Comparison of ENCODE assay signal across 2 cellular contexts in the genomic region with DNA sequence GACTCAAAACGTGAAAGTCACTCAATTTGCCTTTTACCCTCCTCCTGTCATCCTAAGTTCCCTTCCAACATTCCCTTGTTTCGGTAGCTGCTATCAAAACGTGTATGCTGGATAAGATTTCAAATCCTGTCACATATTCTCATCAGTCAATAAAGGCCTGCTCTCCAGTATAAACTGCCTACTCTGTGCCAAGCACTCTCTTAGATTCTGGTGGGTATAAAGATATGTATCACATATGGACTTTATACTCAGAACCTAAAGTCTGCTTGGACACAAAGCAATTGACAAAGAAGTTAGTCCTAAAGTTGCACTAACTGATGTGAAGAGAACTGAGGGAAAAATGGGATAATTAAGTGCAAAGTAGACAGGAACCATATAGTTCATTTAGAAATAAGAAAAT.
TF ChIP-seq lines count a peak whose summit lies in the region.

No MANE protein-coding gene starts in this region.

TF ChIP-seq in A549, 52 proteins besides CTCF, POLR2A, EP300 and RAD21 (continued from another document):
- TF ChIP-seq REST (IDR thresholded peaks at IDR 0.05), result no peak
- no peak for TF ChIP-seq EHF (CRISPR knock-in tag; IDR thresholded peaks at IDR 0.05)
- no peak for TF ChIP-seq FOSL2 (IDR thresholded peaks at IDR 0.05)
- TF ChIP-seq FOSL2 (CRISPR knock-in tag; IDR thresholded peaks at IDR 0.05), result no peak
- no peak for TF ChIP-seq RFX5 (IDR thresholded peaks at IDR 0.05)
- TF ChIP-seq RARB (CRISPR knock-in tag; IDR thresholded peaks at IDR 0.05), result no peak
- no peak for TF ChIP-seq RNF2 (IDR thresholded peaks at IDR 0.05; ENCODE audit: borderline replicate concordance, low read depth)
- no peak for TF ChIP-seq NPAS2 (CRISPR knock-in tag; IDR thresholded peaks at IDR 0.05; ENCODE audit: borderline replicate concordance)
- TF ChIP-seq CHD2 (IDR thresholded peaks at IDR 0.05; ENCODE audit: low read length, partially characterized antibody), result no peak
- TF ChIP-seq HOXB13 (CRISPR knock-in tag; IDR thresholded peaks at IDR 0.05; ENCODE audit: low read depth), result no peak
- TF ChIP-seq RCOR1 (IDR thresholded peaks at IDR 0.05; ENCODE audit: low read depth, low read length), result no peak

TF ChIP-seq in GM23338, 12 proteins besides CTCF, POLR2A, EP300 and RAD21 (continued from another document):
- no peak for TF ChIP-seq ZNF462 (CRISPR knock-in tag; IDR thresholded peaks at IDR 0.05)
- no peak for TF ChIP-seq ZNF331 (CRISPR knock-in tag; IDR thresholded peaks at IDR 0.05; ENCODE audit: low read depth)
TF ChIP-seq in GM23338: peak in this region for 0.
